26 cellular contexts compared by ENCODE assay signal in the genomic region with DNA sequence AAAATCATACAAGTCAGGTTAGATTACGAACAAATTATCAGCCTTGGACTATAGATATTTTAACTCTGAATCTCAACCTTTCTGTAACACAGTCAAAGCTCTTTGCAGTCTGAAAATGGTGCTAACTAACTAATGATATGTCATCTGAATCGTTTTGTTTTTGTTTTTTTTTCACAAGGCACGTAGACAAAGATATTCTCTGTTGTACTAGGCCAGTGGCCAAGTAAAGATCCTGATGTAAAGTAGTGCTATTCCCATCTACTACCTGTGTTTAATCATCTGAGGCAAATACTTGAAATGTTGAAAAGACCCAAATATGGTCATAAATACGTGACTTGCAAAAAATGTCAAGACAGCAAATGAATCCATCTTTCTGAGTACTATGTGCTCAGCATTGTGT.
DNase-seq lines count a peak whose midpoint lies in the region; ATAC-seq, FAIRE-seq and TF ChIP-seq lines count a peak whose summit lies in the region.
"Had no signal": no experiment of that assay in that cellular context is flagged by ENCODE, and none has a peak within 500 bp of the region (broad histone marks: within the 10 kb centered on the region; RNA-seq: fewer than 3 reads in every experiment).

No MANE protein-coding gene starts in this region.

- peaks cover 35% of the 10 kb centered on the region for H3K4me1 Mint-ChIP-seq in MCF 10A (ENCODE audit: insufficient read depth, unreplicated experiment)
- peaks cover 20% of the 10 kb centered on the region for H3K4me1 Mint-ChIP-seq in activated T-cell treated with anti-CD3 and anti-CD28 coated beads, Interleukin-2, amount 50 U/mL, for 24 hours (ENCODE audit: low read depth)
- H3K4me1 Mint-ChIP-seq: GM23338 had no signal

- H3K9me3 ChIP-seq in breast epithelium (no peaks in the 10 kb centered on the region), endothelial cell of umbilical vein (replicated peaks; ENCODE audit: control insufficient read depth, insufficient read depth, low read length) (no peaks in the 10 kb centered on the region)
- H3K9me3 ChIP-seq: HAP-1, Peyer's patch, SJCRH30 had no signal

- H2AFZ ChIP-seq in endothelial cell of umbilical vein (ENCODE audit: low read depth, low read length): no peak overlapping the region
- H2AFZ ChIP-seq: GM23338 had no signal

- H3K4me1 ChIP-seq in breast epithelium (no peaks in the 10 kb centered on the region), endothelial cell of umbilical vein (ENCODE audit: control insufficient read depth, extremely low read depth, insufficient read depth, low read length) (no peaks in the 10 kb centered on the region)
- H3K4me1 ChIP-seq: BLaER1, HAP-1, Peyer's patch, SJCRH30 had no signal

- no peak for FAIRE-seq in endothelial cell of umbilical vein (lab: Jason Lieb, UNC)
- FAIRE-seq: GM12878 had no signal

- H3K9me1 ChIP-seq in endothelial cell of umbilical vein (replicated peaks; ENCODE audit: control insufficient read depth, extremely low read depth, insufficient read depth, low read length): no peaks in the 10 kb centered on the region

- H3K9ac ChIP-seq in endothelial cell of umbilical vein (replicated peaks; ENCODE audit: extremely low read depth, insufficient read depth, low read length): no peak overlapping the region
- H3K9ac ChIP-seq: BLaER1 had no signal

- H3K36me3 ChIP-seq in breast epithelium (no peaks in the 10 kb centered on the region), endothelial cell of umbilical vein (ENCODE audit: control insufficient read depth in 2 of 2, extremely low read depth in 1 of 2, insufficient read depth in 2 of 2, low read length in 2 of 2) (no peaks in the 10 kb centered on the region)
- H3K36me3 ChIP-seq: HAP-1, SJCRH30 had no signal

- CTCF ChIA-PET in MCF 10A (lab: Yijun Ruan, JAX) (interaction anchor here (0.8 kb wide), 1 partner anchor 10 kb away, joined by 3 read pairs; no protein-coding TSS in a partner anchor), endothelial cell of umbilical vein (lab: Charles Lee) (interaction anchor here (3.3 kb wide), 1 partner anchor 52 kb away, joined by 12 read pairs; no protein-coding TSS in a partner anchor)

- TF ChIP-seq CTCF in MCF 10A (IDR thresholded peaks at IDR 0.05; ENCODE audit: unreplicated experiment): no peak
- TF ChIP-seq CTCF in breast epithelium (IDR thresholded peaks at IDR 0.05): no peak
- TF ChIP-seq CTCF in endothelial cell of umbilical vein (IDR thresholded peaks at IDR 0.05; ENCODE audit: extremely low read depth in 1 of 2, insufficient read depth in 1 of 2, low read depth in 1 of 2, low read length in 2 of 2): no peak

- H3K27me3 Mint-ChIP-seq in MCF 10A (ENCODE audit: insufficient read depth, unreplicated experiment): no peaks in the 10 kb centered on the region
- no peaks in the 10 kb centered on the region for H3K27me3 Mint-ChIP-seq in activated T-cell treated with anti-CD3 and anti-CD28 coated beads, Interleukin-2, amount 50 U/mL, for 24 hours
- H3K27me3 Mint-ChIP-seq: CD4-positive, alpha-beta T cell; IgD-negative memory B cell had no signal

- H3K27me3 ChIP-seq in breast epithelium (no peaks in the 10 kb centered on the region), endothelial cell of umbilical vein (ENCODE audit: control insufficient read depth in 2 of 2, insufficient read depth in 2 of 2, low read length in 2 of 2) (no peaks in the 10 kb centered on the region)
- H3K27me3 ChIP-seq: BLaER1, Peyer's patch, SJCRH30 had no signal

- BruUV-seq in MCF 10A (replicated peaks; lab: Mats Ljungman, UMichigan): no TSS peak
- no TSS peak for BruUV-seq in endothelial cell of umbilical vein (replicated peaks; lab: Mats Ljungman, UMichigan)

- no peaks in the 10 kb centered on the region for H3K36me3 Mint-ChIP-seq in MCF 10A (ENCODE audit: insufficient read depth, unreplicated experiment)
- H3K36me3 Mint-ChIP-seq in activated T-cell treated with anti-CD3 and anti-CD28 coated beads, Interleukin-2, amount 50 U/mL, for 24 hours (ENCODE audit: low read depth): peaks cover 60% of the 10 kb centered on the region

- ATAC-seq in GM19035 (IDR thresholded peaks at IDR 0.05; ENCODE audit: unreplicated experiment): no peak
- ATAC-seq: GM12878, GM23338, SK-N-SH treated with all-trans-retinoic acid at 6 μM for 48 hours had no signal

- no peak overlapping the region for H3K27ac ChIP-seq in breast epithelium
- H3K27ac ChIP-seq in endothelial cell of umbilical vein (ENCODE audit: insufficient read depth, low read depth, low read length): no peak overlapping the region
- H3K27ac ChIP-seq: BLaER1, Peyer's patch, SJCRH30 had no signal

- no peak for TF ChIP-seq POLR2A in breast epithelium (IDR thresholded peaks at IDR 0.05)
- TF ChIP-seq POLR2A in endothelial cell of umbilical vein (IDR thresholded peaks at IDR 0.05; ENCODE audit: low read depth, low read length): no peak

- H3K9me3 Mint-ChIP-seq in MCF 10A (ENCODE audit: unreplicated experiment): no peaks in the 10 kb centered on the region
- H3K9me3 Mint-ChIP-seq in activated T-cell treated with anti-CD3 and anti-CD28 coated beads, Interleukin-2, amount 50 U/mL, for 24 hours: no peaks in the 10 kb centered on the region
- H3K9me3 Mint-ChIP-seq: CD4-positive, alpha-beta T cell; HFFc6 had no signal

- no peaks in the 10 kb centered on the region for H3K79me2 ChIP-seq in endothelial cell of umbilical vein (ENCODE audit: control insufficient read depth, insufficient read depth, low read length)

- H3K4me2 ChIP-seq in endothelial cell of umbilical vein (ENCODE audit: insufficient read depth, low read length): no peak overlapping the region
- H3K4me2 ChIP-seq: BLaER1, GM23338 had no signal

- H3K4me3 ChIP-seq in breast epithelium: no peak overlapping the region
- no peak overlapping the region for H3K4me3 ChIP-seq in endothelial cell of umbilical vein (replicated peaks in 1 of 3; ENCODE audit: insufficient read depth in 1 of 3, low read depth in 1 of 3, low read length in 3 of 3)
- H3K4me3 ChIP-seq: BLaER1, GM12878, GM23338, HAP-1, Peyer's patch, SJCRH30 had no signal

- no peak overlapping the region for H3K4me3 Mint-ChIP-seq in MCF 10A (ENCODE audit: unreplicated experiment)
- H3K4me3 Mint-ChIP-seq in activated T-cell treated with anti-CD3 and anti-CD28 coated beads, Interleukin-2, amount 50 U/mL, for 24 hours: no peak overlapping the region
- H3K4me3 Mint-ChIP-seq: CD4-positive, alpha-beta T cell; GM23338; HFFc6 had no signal

- DNase-seq in MCF 10A (ENCODE audit: unreplicated experiment) (peak; percentile 9), breast epithelium (ENCODE audit: low spot score in 2 of 2) (no peak), NCI-H2029 treated with DMSO at 0.1 percent for 48 hours (lab: John Stamatoyannopoulos, UW) (peak; percentile 81), endothelial cell of umbilical vein (ENCODE audit: low read depth, low spot score) (peak; percentile 8), NCI-H1417 treated with DMSO at 0.1 percent for 48 hours (lab: John Stamatoyannopoulos, UW) (no peak)
- DNase-seq in activated T-cell treated with anti-CD3 and anti-CD28 coated beads, Interleukin-2, amount 50 U/mL, for 24 hours: no peak
- DNase-seq: 8988T; CD4-positive, alpha-beta T cell; DMS79; EL; GDM1; HFFc6; NCI-H1092 treated with DMSO at 0.1 percent for 48 hours; NCI-H1436 treated with DMSO at 0.1 percent for 48 hours; NCI-H187 treated with DMSO at 0.1 percent for 48 hours; NCI-H446; NCI-H524 treated with DMSO at 0.1 percent for 48 hours; Peyer's patch; SJCRH30 had no signal

- intact Hi-C loops in MCF 10A (cut with micrococcal nuclease) (no loop called here), breast epithelium (cut with DNase I; ENCODE audit: low total_unique reads) (no loop called here), endothelial cell of umbilical vein (cut with micrococcal nuclease) (no loop called here)

- dilution Hi-C loops in endothelial cell of umbilical vein (cut with MboI; ENCODE audit: extremely low pct_ligation_motif_present, low sequenced_read_pairs): no loop called here

- POLR2A ChIA-PET in MCF 10A (lab: Yijun Ruan, JAX): interaction anchor here (0.6 to 6.4 kb wide), 9 partner anchors 12 to 402 kb away, joined by 3 to 118 read pairs (median 5); partner anchors contain the start of genes PEX13, PUS10 and REL
- POLR2A ChIA-PET in endothelial cell of umbilical vein (lab: Charles Lee): no interaction called here

- peak overlapping the region; percentile 89 for H3K27ac Mint-ChIP-seq in MCF 10A (ENCODE audit: low read depth, unreplicated experiment)
- H3K27ac Mint-ChIP-seq in activated T-cell treated with anti-CD3 and anti-CD28 coated beads, Interleukin-2, amount 50 U/mL, for 24 hours: no peak overlapping the region
- H3K27ac Mint-ChIP-seq: CD4-positive, alpha-beta T cell; GM23338; HFFc6 had no signal

- no peaks in the 10 kb centered on the region for H4K20me1 ChIP-seq in endothelial cell of umbilical vein (replicated peaks; ENCODE audit: control insufficient read depth, extremely low read depth, insufficient read depth, low read length)
- H4K20me1 ChIP-seq: BLaER1 had no signal

TF ChIP-seq in endothelial cell of umbilical vein, 7 proteins besides CTCF, POLR2A, EP300 and RAD21:
- TF ChIP-seq POLR2AphosphoS5 (IDR thresholded peaks at IDR 0.05; ENCODE audit: insufficient read depth, low read depth, low read length) (no peak), JUN (IDR thresholded peaks at IDR 0.05; ENCODE audit: borderline replicate concordance, insufficient read depth, insufficient read length, low read depth) (no peak), GATA2 (IDR thresholded peaks at IDR 0.05; ENCODE audit: insufficient read depth, insufficient read length, low read depth, low read length) (no peak), EZH2 (IDR thresholded peaks at IDR 0.05; ENCODE audit: borderline replicate concordance, low read depth, low read length, severe bottlenecking) (no peak), MYC (IDR thresholded peaks at IDR 0.05; ENCODE audit: low read depth, low read length) (no peak), FOS (IDR thresholded peaks at IDR 0.05; ENCODE audit: borderline replicate concordance, insufficient read depth, low read length) (no peak)
- TF ChIP-seq, protein P1, sequence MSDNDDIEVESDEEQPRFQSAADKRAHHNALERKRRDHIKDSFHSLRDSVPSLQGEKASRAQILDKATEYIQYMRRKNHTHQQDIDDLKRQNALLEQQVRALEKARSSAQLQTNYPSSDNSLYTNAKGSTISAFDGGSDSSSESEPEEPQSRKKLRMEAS (IDR thresholded peaks at IDR 0.05; ENCODE audit: insufficient read depth, insufficient read length): no peak

Comparison
In these comparisons a context has a peak if more than half of its experiments do, and no peak if none do; other contexts are left out.
1. DNase-seq: peak in MCF 10A (single experiment), NCI-H2029 treated with DMSO at 0.1 percent for 48 hours (single experiment) and endothelial cell of umbilical vein (single experiment); none in breast epithelium (0 of 2), activated T-cell treated with anti-CD3 and anti-CD28 coated beads, Interleukin-2, amount 50 U/mL, for 24 hours (single experiment) and NCI-H1417 treated with DMSO at 0.1 percent for 48 hours (single experiment).